ENCODE assay signal across 19 cellular contexts in genomic region chr12:108297424-108297823, GRCh38. TPM values are rescaled to one million over a fixed set of nuclear protein-coding genes. Genes with fewer than 3 reads are reported as not detected.
A peak's percentile ranks its signal among the peaks of the same experiment; 100 is the strongest.
DNase-seq lines count a peak whose midpoint lies in the region; ATAC-seq, FAIRE-seq and TF ChIP-seq lines count a peak whose summit lies in the region.
"Had no signal": no experiment of that assay in that cellular context is flagged by ENCODE, and none has a peak within 500 bp of the region (broad histone marks: within the 10 kb centered on the region; RNA-seq: fewer than 3 reads in every experiment).

No MANE protein-coding gene starts in this region.

- H3K27me3 Mint-ChIP-seq in activated CD4-positive, alpha-beta memory T cell treated with anti-CD3 and anti-CD28 coated beads, Interleukin-2, amount 10 ng/mL, durations not matched to agents 7 days and 5 days = peaks cover 5% of the 10 kb centered on the region
- H3K27me3 Mint-ChIP-seq in activated CD4-positive, alpha-beta memory T cell treated with anti-CD3 and anti-CD28 coated beads for 36 hours = no peaks in the 10 kb centered on the region
- H3K27me3 Mint-ChIP-seq in natural killer cell treated with Interleukin-12 subunit alpha and Interleukin-12 subunit beta and Interleukin-15 and Interleukin-18, amount 100 ng/mL, for 72 hours = no peaks in the 10 kb centered on the region

- CTCF ChIA-PET in activated CD4-positive, alpha-beta memory T cell treated with anti-CD3 and anti-CD28 coated beads, Interleukin-2, amount 10 ng/mL, durations not matched to agents 7 days and 5 days (lab: Charles Lee) = interaction anchor here (0.7 to 2.3 kb wide), 7 partner anchors 10 to 215 kb away, joined by 3 to 17 read pairs (median 3); no protein-coding TSS in a partner anchor
- CTCF ChIA-PET in activated CD4-positive, alpha-beta memory T cell treated with anti-CD3 and anti-CD28 coated beads for 36 hours (lab: Charles Lee) = no interaction called here
- CTCF ChIA-PET in GM12878 (lab: Yijun Ruan, JAX) = interaction anchor here (0.6 to 2.2 kb wide), 7 partner anchors 11 to 573 kb away, joined by 3 to 11 read pairs (median 4); no protein-coding TSS in a partner anchor

- SMC1A ChIA-PET in GM12878 (lab: Charles Lee; ENCODE audit: uncharacterized antibody, unreplicated experiment) = interaction anchor here (0.7 to 3.0 kb wide), 15 partner anchors 10 to 160 kb away, joined by 3 to 19 read pairs (median 5); no protein-coding TSS in a partner anchor

- peaks cover 0 to 3% (median 0%) of the 10 kb centered on the region in 11 experiments; a peak in 1 of 22 replicates for H3K9me3 ChIP-seq in BLaER1 treated with 17β-estradiol and CSF1 and Interleukin-3, amounts not matched to agents 10 nM and 100 nM (replicated peaks in 1 of 11)
- H3K9me3 ChIP-seq in GM12878 (replicated peaks; ENCODE audit: control insufficient read depth, insufficient read depth, low read length) = peaks cover 4% of the 10 kb centered on the region; the same call in 1 of the 3 replicates
- H3K9me3 ChIP-seq in body of pancreas = no peaks in the 10 kb centered on the region
- H3K9me3 ChIP-seq: SJSA1 had no signal

- peak overlapping the region in 10 of 11 experiments; percentile 2 to 81 (median 35); a peak in 14 of 22 replicates for H3K4me2 ChIP-seq in BLaER1 treated with 17β-estradiol and CSF1 and Interleukin-3, amounts not matched to agents 10 nM and 100 nM
- peak overlapping the region; percentile 65 for H3K4me2 ChIP-seq in GM12878 (ENCODE audit: control insufficient read depth, insufficient read depth)

- peaks cover 0 to 5% (median 0%) of the 10 kb centered on the region in 11 experiments; a peak in 1 of 22 replicates for H3K27me3 ChIP-seq in BLaER1 treated with 17β-estradiol and CSF1 and Interleukin-3, amounts not matched to agents 10 nM and 100 nM
- no peaks in the 10 kb centered on the region for H3K27me3 ChIP-seq in GM12878 (replicated peaks in 1 of 2; ENCODE audit: control insufficient read depth in 2 of 2, insufficient read depth in 2 of 2, low read length in 1 of 2)
- no peaks in the 10 kb centered on the region for H3K27me3 ChIP-seq in body of pancreas

- H3K4me3 ChIP-seq in BLaER1 treated with 17β-estradiol and CSF1 and Interleukin-3, amounts not matched to agents 10 nM and 100 nM = no peak overlapping the region
- H3K4me3 ChIP-seq in GM12878 (no peak overlapping the region), body of pancreas (no peak overlapping the region)
- H3K4me3 ChIP-seq: SJSA1 had no signal

- no peak overlapping the region for H3K27ac ChIP-seq in BLaER1 treated with 17β-estradiol and CSF1 and Interleukin-3, amounts not matched to agents 10 nM and 100 nM
- H3K27ac ChIP-seq in GM12878 (ENCODE audit: control insufficient read depth, insufficient read depth) (peak overlapping the region; percentile 53), body of pancreas (no peak overlapping the region)
- H3K27ac ChIP-seq: SJSA1 had no signal

- RAD21 ChIA-PET in GM12878 (lab: Charles Lee; ENCODE audit: unreplicated experiment) = interaction anchor here (0.7 to 2.7 kb wide), 4 partner anchors 24 to 63 kb away, joined by 3 to 8 read pairs (median 6); no protein-coding TSS in a partner anchor

- no peak overlapping the region for H3K4me3 Mint-ChIP-seq in activated CD4-positive, alpha-beta memory T cell treated with anti-CD3 and anti-CD28 coated beads, Interleukin-2, amount 10 ng/mL, durations not matched to agents 7 days and 5 days
- no peak overlapping the region for H3K4me3 Mint-ChIP-seq in activated CD4-positive, alpha-beta memory T cell treated with anti-CD3 and anti-CD28 coated beads for 36 hours
- peak overlapping the region; percentile 88 for H3K4me3 Mint-ChIP-seq in natural killer cell treated with Interleukin-12 subunit alpha and Interleukin-12 subunit beta and Interleukin-15 and Interleukin-18, amount 100 ng/mL, for 72 hours

- in situ Hi-C loops in GM12878 (cut with MboI) = no loop called here

- POLR2A ChIA-PET in activated CD4-positive, alpha-beta memory T cell treated with anti-CD3 and anti-CD28 coated beads, Interleukin-2, amount 10 ng/mL, durations not matched to agents 7 days and 5 days (lab: Charles Lee) = interaction anchor here (1.8 to 3.1 kb wide), 2 partner anchors 10 to 16 kb away, joined by 10 to 21 read pairs; no protein-coding TSS in a partner anchor
- POLR2A ChIA-PET in activated CD4-positive, alpha-beta memory T cell treated with anti-CD3 and anti-CD28 coated beads for 36 hours (lab: Charles Lee) = no interaction called here
- POLR2A ChIA-PET in GM12878 (lab: Charles Lee) = interaction anchor here (1.6 to 3.1 kb wide), 2 partner anchors 10 to 17 kb away, joined by 3 to 16 read pairs; no protein-coding TSS in a partner anchor

- intact Hi-C loops in activated CD4-positive, alpha-beta memory T cell treated with anti-CD3 and anti-CD28 coated beads for 36 hours (cut with micrococcal nuclease) = no loop called here
- intact Hi-C loops in GM12878 (cut with micrococcal nuclease; ENCODE audit: unreplicated experiment) (no loop called here), body of pancreas (cut with DNase I) (no loop called here)

- FAIRE-seq in GM12878 (lab: Jason Lieb, UNC) = no peak
- FAIRE-seq: A204.1, H54 had no signal

- peaks cover 2% of the 10 kb centered on the region for H3K79me2 ChIP-seq in GM12878 (ENCODE audit: control insufficient read depth, insufficient read depth, low read length)

- TF ChIP-seq EP300 in GM12878 (IDR thresholded peaks at IDR 0.05; ENCODE audit: borderline replicate concordance in 1 of 2, control insufficient read depth in 1 of 2, low read depth in 2 of 2, low read length in 2 of 2) = no peak

- H3K4me1 ChIP-seq in BLaER1 treated with 17β-estradiol and CSF1 and Interleukin-3, amounts not matched to agents 10 nM and 100 nM = peaks cover 13 to 69% (median 17%) of the 10 kb centered on the region in 10 experiments; a peak in 19 of 20 replicates
- H3K4me1 ChIP-seq in GM12878 (ENCODE audit: control insufficient read depth, insufficient read depth, low read length) (peaks cover 53% of the 10 kb centered on the region), body of pancreas (peaks cover 7% of the 10 kb centered on the region)
- H3K4me1 ChIP-seq: SJSA1 had no signal

- no peak overlapping the region for H2AFZ ChIP-seq in GM12878 (ENCODE audit: control insufficient read depth, low read depth, low read length)

- peak overlapping the region; percentile 84 for H3K27ac Mint-ChIP-seq in activated CD4-positive, alpha-beta memory T cell treated with anti-CD3 and anti-CD28 coated beads, Interleukin-2, amount 10 ng/mL, durations not matched to agents 7 days and 5 days
- no peak overlapping the region for H3K27ac Mint-ChIP-seq in activated CD4-positive, alpha-beta memory T cell treated with anti-CD3 and anti-CD28 coated beads for 36 hours
- H3K27ac Mint-ChIP-seq in natural killer cell treated with Interleukin-12 subunit alpha and Interleukin-12 subunit beta and Interleukin-15 and Interleukin-18, amount 100 ng/mL, for 72 hours = peak overlapping the region; percentile 79 to 87

- no peaks in the 10 kb centered on the region for H3K9me3 Mint-ChIP-seq in activated CD4-positive, alpha-beta memory T cell treated with anti-CD3 and anti-CD28 coated beads, Interleukin-2, amount 10 ng/mL, durations not matched to agents 7 days and 5 days
- no peaks in the 10 kb centered on the region for H3K9me3 Mint-ChIP-seq in activated CD4-positive, alpha-beta memory T cell treated with anti-CD3 and anti-CD28 coated beads for 36 hours
- H3K9me3 Mint-ChIP-seq in natural killer cell treated with Interleukin-12 subunit alpha and Interleukin-12 subunit beta and Interleukin-15 and Interleukin-18, amount 100 ng/mL, for 72 hours = peaks cover 5% of the 10 kb centered on the region

- TF ChIP-seq CTCF in GM12878 (IDR thresholded peaks at IDR 0.05 in 2 of 3, conservative IDR thresholded peaks at IDR 0.05 in 1 of 3; ENCODE audit: control insufficient read depth in 2 of 3, extremely low read depth in 1 of 3, insufficient read depth in 1 of 3, low read depth in 3 of 3, low read length in 3 of 3) = no peak
- no peak for TF ChIP-seq CTCF in body of pancreas (IDR thresholded peaks at IDR 0.05)

- 52% methylated on average over 2 of the region's 2 CpGs for WGBS in GM12878 (ENCODE audit: insufficient coverage, insufficient replicate concordance, low lambda C conversion rate, missing lambda C conversion rate)
- 65 to 69% methylated on average over 2 of the region's 2 CpGs for WGBS in body of pancreas, 2 donors

- DNase-seq in activated CD4-positive, alpha-beta memory T cell treated with anti-CD3 and anti-CD28 coated beads, Interleukin-2, amount 10 ng/mL, durations not matched to agents 7 days and 5 days = no peak
- DNase-seq in activated CD4-positive, alpha-beta memory T cell treated with anti-CD3 and anti-CD28 coated beads for 36 hours = no peak
- DNase-seq in GM12878 (ENCODE audit: low read depth, low spot score) = no peak
- no peak for DNase-seq in natural killer cell treated with Interleukin-12 subunit alpha and Interleukin-12 subunit beta and Interleukin-15 and Interleukin-18, amount 100 ng/mL, for 72 hours (ENCODE audit: low spot score)
- DNase-seq in effector CD8-positive, alpha-beta T cell (lab: John Stamatoyannopoulos, UW) = no peak
- DNase-seq in body of pancreas = no peak
- DNase-seq: DMS79, MM.1S, NCI-H1092, NCI-H1436 treated with DMSO at 0.1 percent for 48 hours, NCI-H2029 treated with DMSO at 0.1 percent for 48 hours, NCI-H2171, NCI-H526 treated with DMSO at 0.1 percent for 48 hours had no signal

- ATAC-seq in GM12878 (no peak), HG03342 (IDR thresholded peaks at IDR 0.05; ENCODE audit: unreplicated experiment) (no peak), body of pancreas (no peak)
- ATAC-seq in natural killer cell treated with Interleukin-12 subunit alpha and Interleukin-12 subunit beta and Interleukin-15 and Interleukin-18, amount 100 ng/mL, for 72 hours = no peak
- ATAC-seq: Panc1 had no signal

- BruUV-seq in GM12878 (replicated peaks; lab: Mats Ljungman, UMichigan) = no TSS peak

- TF ChIP-seq POLR2A in GM12878 (IDR thresholded peaks at IDR 0.05; ENCODE audit: low read depth, low read length) (no peak), body of pancreas (IDR thresholded peaks at IDR 0.05) (no peak)

- peaks cover 52% of the 10 kb centered on the region for H3K4me1 Mint-ChIP-seq in activated CD4-positive, alpha-beta memory T cell treated with anti-CD3 and anti-CD28 coated beads, Interleukin-2, amount 10 ng/mL, durations not matched to agents 7 days and 5 days
- no peaks in the 10 kb centered on the region for H3K4me1 Mint-ChIP-seq in activated CD4-positive, alpha-beta memory T cell treated with anti-CD3 and anti-CD28 coated beads for 36 hours (ENCODE audit: low read depth)
- H3K4me1 Mint-ChIP-seq in natural killer cell treated with Interleukin-12 subunit alpha and Interleukin-12 subunit beta and Interleukin-15 and Interleukin-18, amount 100 ng/mL, for 72 hours (ENCODE audit: low read depth in 2 of 2) = peaks cover 86 to 96% of the 10 kb centered on the region in 2 donors

- TF ChIP-seq RAD21 in GM12878 (IDR thresholded peaks at IDR 0.05; ENCODE audit: insufficient read depth, low read depth, low read length) = no peak

- peaks cover 0 to 93% (median 0%) of the 10 kb centered on the region in 11 experiments; a peak in 6 of 22 replicates for H3K36me3 ChIP-seq in BLaER1 treated with 17β-estradiol and CSF1 and Interleukin-3, amounts not matched to agents 10 nM and 100 nM
- H3K36me3 ChIP-seq in GM12878 (ENCODE audit: control insufficient read depth in 2 of 2, insufficient read depth in 2 of 2, low read length in 1 of 2) (peaks cover 0 to 12% of the 10 kb centered on the region in 2 experiments; a peak in 2 of 4 replicates), body of pancreas (replicated peaks in 1 of 2; ENCODE audit: insufficient read depth in 1 of 2, low read depth in 2 of 2) (no peaks in the 10 kb centered on the region)
- H3K36me3 ChIP-seq: SJSA1 had no signal

- no peaks in the 10 kb centered on the region for H3K36me3 Mint-ChIP-seq in activated CD4-positive, alpha-beta memory T cell treated with anti-CD3 and anti-CD28 coated beads, Interleukin-2, amount 10 ng/mL, durations not matched to agents 7 days and 5 days (ENCODE audit: low read depth)
- H3K36me3 Mint-ChIP-seq in activated CD4-positive, alpha-beta memory T cell treated with anti-CD3 and anti-CD28 coated beads for 36 hours = no peaks in the 10 kb centered on the region
- H3K36me3 Mint-ChIP-seq in natural killer cell treated with Interleukin-12 subunit alpha and Interleukin-12 subunit beta and Interleukin-15 and Interleukin-18, amount 100 ng/mL, for 72 hours = peaks cover 2% of the 10 kb centered on the region

- H4K20me1 ChIP-seq in BLaER1 treated with 17β-estradiol and CSF1 and Interleukin-3, amounts not matched to agents 10 nM and 100 nM = peaks cover 0 to 100% (median 0%) of the 10 kb centered on the region in 11 experiments; a peak in 7 of 22 replicates
- no peaks in the 10 kb centered on the region; the same call in 1 of the 2 replicates for H4K20me1 ChIP-seq in GM12878 (ENCODE audit: control insufficient read depth, insufficient read depth)

- H3K9ac ChIP-seq in BLaER1 treated with 17β-estradiol and CSF1 and Interleukin-3, amounts not matched to agents 10 nM and 100 nM = no peak overlapping the region
- no peak overlapping the region for H3K9ac ChIP-seq in GM12878 (ENCODE audit: control insufficient read depth, insufficient read depth, low read length)

RNA-seq across cellular contexts. Expression of gene CMKLR1, which starts 41.7 kb away (rescaled TPM):
- total RNA-seq in activated CD4-positive, alpha-beta memory T cell treated with anti-CD3 and anti-CD28 coated beads, Interleukin-2, amount 10 ng/mL, durations not matched to agents 7 days and 5 days = not detected
- not detected for total RNA-seq in activated CD4-positive, alpha-beta memory T cell treated with anti-CD3 and anti-CD28 coated beads for 36 hours
- 23.1 and 24.6 TPM in 2 replicates for total RNA-seq in GM12878 (2013; cell fraction: nucleolus; rRNA removed)
- 27.8 and 30.1 TPM in 2 replicates for total RNA-seq in GM12878 (2014; rRNA removed)
- 26.2 and 28.0 TPM in 2 replicates for total RNA-seq in GM12878 (2014; rRNA removed; fragmentation: Illumina TruSeq; extraction: Trizol)
- 52.3 and 53.2 TPM in 2 replicates for total RNA-seq in GM12878 (2021)
- polyA plus RNA-seq in GM12878 (2011; ENCODE audit: low read depth) = 23.8 TPM
- 31.8 and 41.5 TPM in 2 replicates for polyA plus RNA-seq in GM12878 (2011; rRNA removed)
- 28.7 and 39.8 TPM in 2 replicates for polyA plus RNA-seq in GM12878 (2011; cell fraction: cytosol; rRNA removed)
- 21.0 and 27.4 TPM in 2 replicates for polyA plus RNA-seq in GM12878 (2011; cell fraction: nucleus; rRNA removed)
- 12.8 and 13.5 TPM in 2 replicates for polyA plus RNA-seq in GM12878 (2012)
- 43.6 and 61.3 TPM in 2 replicates for polyA plus RNA-seq in GM12878 (2014; fragmentation: Illumina TruSeq; extraction: Trizol)
- polyA plus RNA-seq in GM12878 (2014; fragmentation: Nextera tagmentation; extraction: Ambion mirVana) = 10 to 100 TPM; 13.8 to 17.4 TPM
- polyA plus RNA-seq in GM12878 (2014; rRNA removed) = 19.3 and 21.3 TPM in 2 replicates
- 10 to 100 TPM; 25.1 to 26.2 TPM for polyA plus RNA-seq in GM12878 (2016; fragmentation: Nextera tagmentation; extraction: Ambion mirVana)
- polyA minus RNA-seq in GM12878 (2011; rRNA and poly(A)+ RNA removed) = 89.3 and 134 TPM in 2 replicates
- polyA minus RNA-seq in GM12878 (2011; cell fraction: cytosol; rRNA and poly(A)+ RNA removed) = 9.1 and 9.9 TPM in 2 replicates
- polyA minus RNA-seq in GM12878 (2011; cell fraction: nucleus; rRNA and poly(A)+ RNA removed) = 7.6 and 11.5 TPM in 2 replicates
- total RNA-seq in natural killer cell treated with Interleukin-12 subunit alpha and Interleukin-12 subunit beta and Interleukin-15 and Interleukin-18, amount 100 ng/mL, for 72 hours = 1 to 10 TPM in 1 of 2 donors, under 1 TPM in 1; 0.26 to 1.1 TPM
- total RNA-seq in body of pancreas = 1 to 10 TPM; 5.3 to 5.7 TPM
- total RNA-seq: SJSA1 had no signal
